In genomic region chr1:227907439-227908015, GRCh38 we compare ENCODE assay signal across 26 cellular contexts. TPM values are rescaled to one million over a fixed set of nuclear protein-coding genes. Genes with fewer than 3 reads are reported as not detected.
"Had no signal": no experiment of that assay in that cellular context is flagged by ENCODE, and none has a peak within 500 bp of the region (broad histone marks: within the 10 kb centered on the region; RNA-seq: fewer than 3 reads in every experiment).

No MANE protein-coding gene starts in this region.

- H3K27me3 Mint-ChIP-seq: activated naive CD4-positive, alpha-beta T cell treated with anti-CD3 and anti-CD28 coated beads, Interleukin-2, amount 50 U/mL, for 24 hours; activated naive CD8-positive, alpha-beta T cell treated with anti-CD3 and anti-CD28 coated beads, Interleukin-2, amount 50 U/mL, for 24 hours; stimulated activated naive CD8-positive, alpha-beta T cell treated with anti-CD3 and anti-CD28 coated beads, Interleukin-15, Interleukin-2, amounts not matched to agents 100 ng/mL and 50 ng/mL, for 24 hours had no signal

- H3K27ac Mint-ChIP-seq: activated B cell treated with CpG ODN at 0.5 μM for 24 hours; activated CD8-positive, alpha-beta memory T cell treated with anti-CD3 and anti-CD28 coated beads, Interleukin-2, amount 10 ng/mL, durations not matched to agents 7 days and 5 days; activated CD8-positive, alpha-beta T cell treated with anti-CD3 and anti-CD28 coated beads, Interleukin-2, amount 10 ng/mL, durations not matched to agents 7 days and 5 days; activated naive CD4-positive, alpha-beta T cell treated with anti-CD3 and anti-CD28 coated beads, Interleukin-2, amount 50 U/mL, for 24 hours; activated naive CD8-positive, alpha-beta T cell treated with anti-CD3 and anti-CD28 coated beads, Interleukin-2, amount 50 U/mL, for 24 hours; activated T-helper 2 cell treated with anti-CD3 and anti-CD28 coated beads, Interferon-gamma antibody, Interleukin-2, Interleukin-4, amounts not matched to agents 10 μg/mL and 5 μg/mL and 100 μg/mL, durations not matched to agents 14 hours and 24 hours and 36 hours; memory B cell; stimulated activated effector memory CD8-positive, alpha-beta T cell treated with anti-CD3 and anti-CD28 coated beads, Interleukin-12 subunit alpha, Interleukin-12 subunit beta, amount 100 ng/mL, for 72 hours; stimulated activated naive CD8-positive, alpha-beta T cell treated with anti-CD3 and anti-CD28 coated beads, Interleukin-15, Interleukin-2, amounts not matched to agents 100 ng/mL and 50 ng/mL, for 24 hours; T-cell; T-helper 2 cell treated with Interferon-gamma antibody and Interleukin-4, amounts not matched to agents 5 μg/mL and 100 μg/mL, for 36 hours had no signal

- DNase-seq: activated B cell treated with CpG ODN at 0.5 μM for 24 hours; activated CD8-positive, alpha-beta memory T cell treated with anti-CD3 and anti-CD28 coated beads, Interleukin-2, amount 10 ng/mL, durations not matched to agents 7 days and 5 days; activated CD8-positive, alpha-beta T cell treated with anti-CD3 and anti-CD28 coated beads, Interleukin-2, amount 10 ng/mL, durations not matched to agents 7 days and 5 days; activated naive CD8-positive, alpha-beta T cell treated with anti-CD3 and anti-CD28 coated beads, Interleukin-2, amount 50 U/mL, for 24 hours; activated T-cell treated with anti-CD3 and anti-CD28 coated beads, Interleukin-2, amount 50 U/mL, for 48 hours; amygdala; central memory CD4-positive, alpha-beta T cell; dermis blood vessel endothelial cell; effector CD4-positive, alpha-beta T cell; foreskin melanocyte; midbrain; naive thymus-derived CD8-positive, alpha-beta T cell; right lobe of liver; stimulated activated CD4-positive, alpha-beta T cell treated with anti-CD3 and anti-CD28 coated beads, Interleukin-2, amount 100 ng/mL, for 48 hours; T-cell; trophoblast cell had no signal

- H3K9me3 Mint-ChIP-seq: activated B cell treated with CpG ODN at 0.5 μM for 24 hours; activated naive CD4-positive, alpha-beta T cell treated with anti-CD3 and anti-CD28 coated beads, Interleukin-2, amount 50 U/mL, for 24 hours; activated naive CD8-positive, alpha-beta T cell treated with anti-CD3 and anti-CD28 coated beads, Interleukin-2, amount 50 U/mL, for 24 hours; activated T-helper 2 cell treated with anti-CD3 and anti-CD28 coated beads, Interferon-gamma antibody, Interleukin-2, Interleukin-4, amounts not matched to agents 10 μg/mL and 5 μg/mL and 100 μg/mL, durations not matched to agents 14 hours and 24 hours and 36 hours; naive thymus-derived CD8-positive, alpha-beta T cell; neural progenitor cell; stimulated activated effector memory CD8-positive, alpha-beta T cell treated with anti-CD3 and anti-CD28 coated beads, Interleukin-12 subunit alpha, Interleukin-12 subunit beta, amount 100 ng/mL, for 72 hours; stimulated activated naive CD8-positive, alpha-beta T cell treated with anti-CD3 and anti-CD28 coated beads, Interleukin-15, Interleukin-2, amounts not matched to agents 100 ng/mL and 50 ng/mL, for 24 hours; T-cell; T-helper 2 cell treated with Interferon-gamma antibody and Interleukin-4, amounts not matched to agents 5 μg/mL and 100 μg/mL, for 36 hours had no signal

- H3K36me3 Mint-ChIP-seq: activated CD8-positive, alpha-beta memory T cell treated with anti-CD3 and anti-CD28 coated beads, Interleukin-2, amount 10 ng/mL, durations not matched to agents 7 days and 5 days; activated naive CD4-positive, alpha-beta T cell treated with anti-CD3 and anti-CD28 coated beads, Interleukin-2, amount 50 U/mL, for 24 hours; memory B cell; naive thymus-derived CD8-positive, alpha-beta T cell; neural progenitor cell; stimulated activated effector memory CD8-positive, alpha-beta T cell treated with anti-CD3 and anti-CD28 coated beads, Interleukin-12 subunit alpha, Interleukin-12 subunit beta, amount 100 ng/mL, for 72 hours; T-cell had no signal

- H3K27ac ChIP-seq: esophagus muscularis mucosa, neural progenitor cell, right lobe of liver, thoracic aorta, vagina had no signal

- H3K9me3 ChIP-seq: esophagus muscularis mucosa, right lobe of liver, thoracic aorta, vagina had no signal

- H3K36me3 ChIP-seq: esophagus muscularis mucosa, neural progenitor cell, right lobe of liver, thoracic aorta, vagina had no signal

- H3K4me3 ChIP-seq: esophagus muscularis mucosa, neural progenitor cell, right lobe of liver, thoracic aorta, vagina had no signal

- H3K4me1 ChIP-seq: esophagus muscularis mucosa, neural progenitor cell, right lobe of liver, vagina had no signal

- H3K4me3 Mint-ChIP-seq: activated B cell treated with CpG ODN at 0.5 μM for 24 hours; activated CD8-positive, alpha-beta memory T cell treated with anti-CD3 and anti-CD28 coated beads, Interleukin-2, amount 10 ng/mL, durations not matched to agents 7 days and 5 days; activated CD8-positive, alpha-beta T cell treated with anti-CD3 and anti-CD28 coated beads, Interleukin-2, amount 10 ng/mL, durations not matched to agents 7 days and 5 days; activated naive CD4-positive, alpha-beta T cell treated with anti-CD3 and anti-CD28 coated beads, Interleukin-2, amount 50 U/mL, for 24 hours; activated naive CD8-positive, alpha-beta T cell treated with anti-CD3 and anti-CD28 coated beads, Interleukin-2, amount 50 U/mL, for 24 hours; memory B cell; naive thymus-derived CD8-positive, alpha-beta T cell; neural progenitor cell; stimulated activated effector memory CD8-positive, alpha-beta T cell treated with anti-CD3 and anti-CD28 coated beads, Interleukin-12 subunit alpha, Interleukin-12 subunit beta, amount 100 ng/mL, for 72 hours; stimulated activated naive CD8-positive, alpha-beta T cell treated with anti-CD3 and anti-CD28 coated beads, Interleukin-15, Interleukin-2, amounts not matched to agents 100 ng/mL and 50 ng/mL, for 24 hours; T-cell; T-helper 2 cell treated with Interferon-gamma antibody and Interleukin-4, amounts not matched to agents 5 μg/mL and 100 μg/mL, for 36 hours had no signal

- ATAC-seq: activated CD8-positive, alpha-beta memory T cell treated with anti-CD3 and anti-CD28 coated beads, Interleukin-2, amount 10 ng/mL, durations not matched to agents 7 days and 5 days; activated CD8-positive, alpha-beta T cell treated with anti-CD3 and anti-CD28 coated beads, Interleukin-2, amount 10 ng/mL, durations not matched to agents 7 days and 5 days; activated naive CD8-positive, alpha-beta T cell treated with anti-CD3 and anti-CD28 coated beads, Interleukin-2, amount 50 U/mL, for 24 hours; naive thymus-derived CD8-positive, alpha-beta T cell; right lobe of liver; stimulated activated effector memory CD8-positive, alpha-beta T cell treated with anti-CD3 and anti-CD28 coated beads, Interleukin-12 subunit alpha, Interleukin-12 subunit beta, amount 100 ng/mL, for 72 hours; T-cell had no signal

- H3K4me1 Mint-ChIP-seq: activated B cell treated with CpG ODN at 0.5 μM for 24 hours; activated naive CD4-positive, alpha-beta T cell treated with anti-CD3 and anti-CD28 coated beads, Interleukin-2, amount 50 U/mL, for 24 hours; activated naive CD8-positive, alpha-beta T cell treated with anti-CD3 and anti-CD28 coated beads, Interleukin-2, amount 50 U/mL, for 24 hours; memory B cell; stimulated activated effector memory CD8-positive, alpha-beta T cell treated with anti-CD3 and anti-CD28 coated beads, Interleukin-12 subunit alpha, Interleukin-12 subunit beta, amount 100 ng/mL, for 72 hours had no signal

RNA-seq across cellular contexts. Expression of gene WNT9A, which starts 40.2 kb away (rescaled TPM):
- total RNA-seq: activated B cell treated with CpG ODN at 0.5 μM for 24 hours; activated CD8-positive, alpha-beta T cell treated with anti-CD3 and anti-CD28 coated beads, Interleukin-2, amount 10 ng/mL, durations not matched to agents 7 days and 5 days; naive thymus-derived CD8-positive, alpha-beta T cell had no signal
